Comparison of ENCODE assay signal across 16 cellular contexts in the genomic region with DNA sequence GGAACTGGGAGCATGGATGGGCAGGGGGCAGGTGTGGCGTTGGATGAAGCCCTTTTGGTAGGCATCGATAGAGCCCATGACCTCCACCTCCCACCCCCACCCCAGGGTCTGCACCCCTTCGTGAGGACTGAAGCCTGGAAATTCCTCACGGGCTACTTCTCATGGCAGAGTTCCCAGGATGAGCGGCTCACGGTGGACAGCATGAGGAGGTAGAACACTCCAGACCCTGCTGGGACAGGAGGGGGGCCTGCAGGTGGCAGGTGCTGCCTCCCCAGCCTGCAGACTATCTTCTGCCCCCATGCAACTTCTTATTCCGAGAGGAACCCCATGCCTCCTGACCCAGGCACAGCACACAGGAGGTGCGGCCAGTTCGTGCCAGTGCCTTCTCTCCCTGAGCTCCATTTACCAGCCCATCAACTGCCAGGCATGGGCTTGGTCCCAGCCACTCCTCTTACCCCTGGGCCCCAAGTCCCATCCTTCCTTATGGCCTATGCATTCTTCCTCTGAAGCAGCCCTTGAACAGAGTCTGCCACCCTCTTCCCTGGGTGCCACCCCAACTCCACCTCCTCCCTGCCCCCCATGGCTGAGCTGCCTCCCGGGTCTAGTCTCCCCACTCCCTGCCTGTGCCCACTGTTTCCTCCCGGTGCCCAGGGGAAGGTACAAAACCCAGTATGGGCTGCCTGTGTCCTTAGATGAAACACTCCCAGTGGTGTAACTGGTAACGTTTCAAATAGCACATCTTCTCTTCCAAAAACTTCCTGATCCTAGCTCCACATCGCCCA. TPM values are rescaled to one million over a fixed set of nuclear protein-coding genes. Genes with fewer than 3 reads are reported as not detected.
DNase-seq lines count a peak whose midpoint lies in the region; ATAC-seq and TF ChIP-seq lines count a peak whose summit lies in the region.
"Had no signal": no experiment of that assay in that cellular context is flagged by ENCODE, and none has a peak within 500 bp of the region (broad histone marks: within the 10 kb centered on the region; RNA-seq: fewer than 3 reads in every experiment).

No MANE protein-coding gene starts in this region.

- H3K36me3 Mint-ChIP-seq in activated T-helper 2 cell treated with anti-CD3 and anti-CD28 coated beads, Interferon-gamma antibody, Interleukin-2, Interleukin-4, amounts not matched to agents 10 μg/mL and 5 μg/mL and 100 μg/mL, durations not matched to agents 14 hours and 24 hours and 36 hours (ENCODE audit: low read depth), result no peaks in the 10 kb centered on the region
- H3K36me3 Mint-ChIP-seq: CD4-positive, CD25-positive, alpha-beta regulatory T cell had no signal

- DNase-seq in cardiac septum (ENCODE audit: low spot score) (peak; percentile 54), left cardiac atrium (no peak), islet precursor cell (peak; percentile 33), posterior vena cava (ENCODE audit: low spot score) (peak; percentile 43), GM20000 (ENCODE audit: low spot score) (no peak), iPS-NIHi11 (ENCODE audit: low spot score) (no peak), NCI-H1092 (lab: John Stamatoyannopoulos, UW) (no peak)
- no peak for DNase-seq in activated T-helper 2 cell treated with anti-CD3 and anti-CD28 coated beads, Interferon-gamma antibody, Interleukin-2, Interleukin-4, amounts not matched to agents 10 μg/mL and 5 μg/mL and 100 μg/mL, durations not matched to agents 14 hours and 24 hours and 36 hours (ENCODE audit: low spot score)
- DNase-seq: ACHN; CD4-positive, CD25-positive, alpha-beta regulatory T cell; DMS53; GF-D8; H7 had no signal

- TF ChIP-seq CTCF in GM20000 (IDR thresholded peaks at IDR 0.05; ENCODE audit: extremely low read depth, missing control alignments), result no peak

- no peak overlapping the region for H3K27ac Mint-ChIP-seq in activated T-helper 2 cell treated with anti-CD3 and anti-CD28 coated beads, Interferon-gamma antibody, Interleukin-2, Interleukin-4, amounts not matched to agents 10 μg/mL and 5 μg/mL and 100 μg/mL, durations not matched to agents 14 hours and 24 hours and 36 hours
- H3K27ac Mint-ChIP-seq: CD4-positive, CD25-positive, alpha-beta regulatory T cell; GM23338 had no signal

- no peak overlapping the region for H3K4me3 Mint-ChIP-seq in activated T-helper 2 cell treated with anti-CD3 and anti-CD28 coated beads, Interferon-gamma antibody, Interleukin-2, Interleukin-4, amounts not matched to agents 10 μg/mL and 5 μg/mL and 100 μg/mL, durations not matched to agents 14 hours and 24 hours and 36 hours (ENCODE audit: low read depth)
- H3K4me3 Mint-ChIP-seq: CD4-positive, CD25-positive, alpha-beta regulatory T cell; GM23338 had no signal

- no peak for ATAC-seq in left cardiac atrium

- no peaks in the 10 kb centered on the region for H3K4me1 Mint-ChIP-seq in activated T-helper 2 cell treated with anti-CD3 and anti-CD28 coated beads, Interferon-gamma antibody, Interleukin-2, Interleukin-4, amounts not matched to agents 10 μg/mL and 5 μg/mL and 100 μg/mL, durations not matched to agents 14 hours and 24 hours and 36 hours (ENCODE audit: low read depth)
- H3K4me1 Mint-ChIP-seq: CD4-positive, CD25-positive, alpha-beta regulatory T cell had no signal

- peaks cover 15% of the 10 kb centered on the region for H3K27me3 Mint-ChIP-seq in activated T-helper 2 cell treated with anti-CD3 and anti-CD28 coated beads, Interferon-gamma antibody, Interleukin-2, Interleukin-4, amounts not matched to agents 10 μg/mL and 5 μg/mL and 100 μg/mL, durations not matched to agents 14 hours and 24 hours and 36 hours (ENCODE audit: low read depth)

- H3K9me3 Mint-ChIP-seq in activated T-helper 2 cell treated with anti-CD3 and anti-CD28 coated beads, Interferon-gamma antibody, Interleukin-2, Interleukin-4, amounts not matched to agents 10 μg/mL and 5 μg/mL and 100 μg/mL, durations not matched to agents 14 hours and 24 hours and 36 hours, result no peaks in the 10 kb centered on the region
- H3K9me3 Mint-ChIP-seq: CD4-positive, CD25-positive, alpha-beta regulatory T cell; GM23338 had no signal

- intact Hi-C loops in cardiac septum (cut with DNase I) (no loop called here), left cardiac atrium (cut with DNase I) (no loop called here), posterior vena cava (cut with DNase I) (no loop called here)
- intact Hi-C loops in activated T-helper 2 cell treated with anti-CD3 and anti-CD28 coated beads, Interferon-gamma antibody, Interleukin-2, Interleukin-4, amounts not matched to agents 10 μg/mL and 5 μg/mL and 100 μg/mL, durations not matched to agents 14 hours and 24 hours and 36 hours (cut with micrococcal nuclease), result no loop called here

RNA-seq across cellular contexts. Expression of gene TBC1D21, which starts 8.4 kb away (rescaled TPM):
- total RNA-seq in cardiac septum (not detected), left cardiac atrium (not detected), posterior vena cava (not detected)
- not detected in 2 replicates for total RNA-seq in activated T-helper 2 cell treated with anti-CD3 and anti-CD28 coated beads, Interferon-gamma antibody, Interleukin-2, Interleukin-4, amounts not matched to agents 10 μg/mL and 5 μg/mL and 100 μg/mL, durations not matched to agents 14 hours and 24 hours and 36 hours
- total RNA-seq: A172; CD4-positive, CD25-positive, alpha-beta regulatory T cell; GM23338; H7; HT1080 had no signal

RNA-seq across cellular contexts. Expression of gene LOXL1, which starts 44.5 kb away (rescaled TPM):
- total RNA-seq in cardiac septum (29.1 TPM), left cardiac atrium (10 to 100 TPM; 12.0 to 31.5 TPM), posterior vena cava (100 to 1,000 TPM in 1 of 2 donors, 10 to 100 TPM in 1; 94.6 to 110 TPM)
- 0.84 and 0.99 TPM in 2 replicates for total RNA-seq in activated T-helper 2 cell treated with anti-CD3 and anti-CD28 coated beads, Interferon-gamma antibody, Interleukin-2, Interleukin-4, amounts not matched to agents 10 μg/mL and 5 μg/mL and 100 μg/mL, durations not matched to agents 14 hours and 24 hours and 36 hours

Comparison
In these comparisons a context has a peak if more than half of its experiments do, and no peak if none do; other contexts are left out.
1. DNase-seq: peak in cardiac septum (single experiment), islet precursor cell (single experiment) and posterior vena cava (single experiment); none in left cardiac atrium (single experiment), GM20000 (single experiment), iPS-NIHi11 (single experiment), activated T-helper 2 cell treated with anti-CD3 and anti-CD28 coated beads, Interferon-gamma antibody, Interleukin-2, Interleukin-4, amounts not matched to agents 10 μg/mL and 5 μg/mL and 100 μg/mL, durations not matched to agents 14 hours and 24 hours and 36 hours (single experiment) and NCI-H1092 (single experiment).